In the genomic region with DNA sequence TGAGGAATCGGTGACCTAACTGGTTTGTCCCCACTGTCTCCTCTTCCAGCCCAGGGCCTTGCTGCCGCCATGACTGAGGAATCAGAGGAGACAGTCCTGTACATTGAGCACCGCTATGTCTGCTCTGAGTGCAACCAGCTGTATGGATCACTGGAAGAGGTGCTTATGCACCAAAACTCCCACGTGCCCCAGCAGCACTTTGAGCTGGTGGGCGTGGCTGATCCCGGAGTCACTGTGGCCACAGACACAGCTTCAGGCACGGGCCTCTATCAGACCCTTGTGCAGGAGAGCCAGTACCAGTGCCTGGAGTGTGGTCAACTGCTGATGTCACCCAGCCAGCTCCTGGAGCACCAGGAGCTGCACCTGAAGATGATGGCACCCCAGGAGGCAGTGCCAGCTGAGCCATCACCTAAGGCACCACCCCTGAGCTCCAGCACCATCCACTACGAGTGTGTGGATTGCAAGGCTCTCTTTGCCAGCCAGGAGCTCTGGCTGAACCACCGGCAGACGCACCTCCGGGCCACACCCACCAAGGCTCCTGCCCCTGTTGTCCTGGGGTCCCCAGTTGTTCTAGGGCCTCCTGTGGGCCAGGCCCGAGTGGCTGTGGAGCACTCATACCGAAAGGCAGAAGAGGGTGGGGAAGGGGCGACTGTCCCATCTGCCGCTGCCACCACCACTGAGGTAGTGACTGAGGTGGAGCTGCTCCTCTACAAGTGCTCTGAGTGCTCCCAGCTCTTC, we compare ENCODE assay signal across 14 cellular contexts. TPM values are rescaled to one million over a fixed set of nuclear protein-coding genes. Genes with fewer than 3 reads are reported as not detected.
DNase-seq lines count a peak whose midpoint lies in the region; ATAC-seq and TF ChIP-seq lines count a peak whose summit lies in the region.
"Had no signal": no experiment of that assay in that cellular context is flagged by ENCODE, and none has a peak within 500 bp of the region (broad histone marks: within the 10 kb centered on the region; RNA-seq: fewer than 3 reads in every experiment).

No MANE protein-coding gene starts in this region.

- POLR2A ChIA-PET in T-cell (lab: Charles Lee), result no interaction called here

- ATAC-seq in activated T-cell treated with anti-CD3 and anti-CD28 coated beads, Interleukin-2, amount 50 U/mL, for 4 hours, result no peak
- ATAC-seq in T-cell (replicated peaks in 1 of 4) (no peak), HG02840 (IDR thresholded peaks at IDR 0.05; ENCODE audit: low FRiP score, unreplicated experiment) (no peak)
- no peak for ATAC-seq in stimulated activated effector memory CD8-positive, alpha-beta T cell treated with anti-CD3 and anti-CD28 coated beads, Interleukin-12 subunit alpha, Interleukin-12 subunit beta, amount 100 ng/mL, for 72 hours

- peak overlapping the region in 1 of 2 donors; percentile 65 for H3K27ac Mint-ChIP-seq in T-cell
- H3K27ac Mint-ChIP-seq in endothelial cell (ENCODE audit: unreplicated experiment), result no peak overlapping the region
- peak overlapping the region; percentile 100 for H3K27ac Mint-ChIP-seq in stimulated activated effector memory CD8-positive, alpha-beta T cell treated with anti-CD3 and anti-CD28 coated beads, Interleukin-12 subunit alpha, Interleukin-12 subunit beta, amount 100 ng/mL, for 72 hours

- no peak for DNase-seq in activated T-cell treated with anti-CD3 and anti-CD28 coated beads, Interleukin-2, amount 50 U/mL, for 4 hours
- no peak for DNase-seq in activated T-cell treated with anti-CD3 and anti-CD28 coated beads, Interleukin-2, amount 50 U/mL, for 1 hour
- DNase-seq in T-cell (no peak), endothelial cell (ENCODE audit: low spot score) (no peak), putamen (ENCODE audit: low spot score) (no peak), NCI-H1436 (lab: John Stamatoyannopoulos, UW) (no peak)
- no peak for DNase-seq in stimulated activated effector memory CD8-positive, alpha-beta T cell treated with anti-CD3 and anti-CD28 coated beads, Interleukin-12 subunit alpha, Interleukin-12 subunit beta, amount 100 ng/mL, for 72 hours (ENCODE audit: low spot score in 2 of 2)
- DNase-seq: ACHN; activated CD4-positive, CD25-positive, alpha-beta regulatory T cell treated with anti-CD3 and anti-CD28 coated beads, Interleukin-2, amount 50 U/mL, for 72 hours; dorsolateral prefrontal cortex; NCI-H2029; Peyer's patch; testis had no signal

- CTCF ChIA-PET in T-cell (lab: Charles Lee), result no interaction called here

- H3K36me3 Mint-ChIP-seq in activated T-cell treated with anti-CD3 and anti-CD28 coated beads, Interleukin-2, amount 50 U/mL, for 4 hours (ENCODE audit: insufficient read depth), result peaks cover 16% of the 10 kb centered on the region
- H3K36me3 Mint-ChIP-seq in T-cell, result peaks cover 24% of the 10 kb centered on the region
- peaks cover 36% of the 10 kb centered on the region for H3K36me3 Mint-ChIP-seq in endothelial cell (ENCODE audit: low read depth, unreplicated experiment)
- peaks cover 75% of the 10 kb centered on the region for H3K36me3 Mint-ChIP-seq in stimulated activated effector memory CD8-positive, alpha-beta T cell treated with anti-CD3 and anti-CD28 coated beads, Interleukin-12 subunit alpha, Interleukin-12 subunit beta, amount 100 ng/mL, for 72 hours

- peak overlapping the region; percentile 39 for H3K4me3 Mint-ChIP-seq in activated T-cell treated with anti-CD3 and anti-CD28 coated beads, Interleukin-2, amount 50 U/mL, for 4 hours
- H3K4me3 Mint-ChIP-seq in T-cell, result peak overlapping the region; percentile 88 to 94 (median 94)
- H3K4me3 Mint-ChIP-seq in endothelial cell (ENCODE audit: unreplicated experiment), result peak overlapping the region; percentile 98
- peak overlapping the region; percentile 100 for H3K4me3 Mint-ChIP-seq in stimulated activated effector memory CD8-positive, alpha-beta T cell treated with anti-CD3 and anti-CD28 coated beads, Interleukin-12 subunit alpha, Interleukin-12 subunit beta, amount 100 ng/mL, for 72 hours

- no peak for TF ChIP-seq CTCF in endothelial cell (IDR thresholded peaks at IDR 0.05; ENCODE audit: unreplicated experiment)

- no peaks in the 10 kb centered on the region for H3K27me3 Mint-ChIP-seq in activated T-cell treated with anti-CD3 and anti-CD28 coated beads, Interleukin-2, amount 50 U/mL, for 4 hours (ENCODE audit: low read depth)
- H3K27me3 Mint-ChIP-seq in T-cell (no peaks in the 10 kb centered on the region), endothelial cell (ENCODE audit: unreplicated experiment) (peaks cover 30% of the 10 kb centered on the region)

- no peaks in the 10 kb centered on the region for H3K9me3 Mint-ChIP-seq in activated T-cell treated with anti-CD3 and anti-CD28 coated beads, Interleukin-2, amount 50 U/mL, for 4 hours
- H3K9me3 Mint-ChIP-seq in T-cell, result no peaks in the 10 kb centered on the region
- H3K9me3 Mint-ChIP-seq in endothelial cell (ENCODE audit: unreplicated experiment), result no peaks in the 10 kb centered on the region
- no peaks in the 10 kb centered on the region for H3K9me3 Mint-ChIP-seq in stimulated activated effector memory CD8-positive, alpha-beta T cell treated with anti-CD3 and anti-CD28 coated beads, Interleukin-12 subunit alpha, Interleukin-12 subunit beta, amount 100 ng/mL, for 72 hours

- peaks cover 43% of the 10 kb centered on the region for H3K4me1 Mint-ChIP-seq in activated T-cell treated with anti-CD3 and anti-CD28 coated beads, Interleukin-2, amount 50 U/mL, for 4 hours (ENCODE audit: low read depth)
- H3K4me1 Mint-ChIP-seq in T-cell (peaks cover 38 to 50% (median 48%) of the 10 kb centered on the region in 3 donors), endothelial cell (ENCODE audit: unreplicated experiment) (peaks cover 28% of the 10 kb centered on the region)
- peaks cover 54% of the 10 kb centered on the region for H3K4me1 Mint-ChIP-seq in stimulated activated effector memory CD8-positive, alpha-beta T cell treated with anti-CD3 and anti-CD28 coated beads, Interleukin-12 subunit alpha, Interleukin-12 subunit beta, amount 100 ng/mL, for 72 hours

RNA-seq across cellular contexts. Expression of a gene that starts 2.7 kb away (rescaled TPM):
- total RNA-seq in activated T-cell treated with anti-CD3 and anti-CD28 coated beads, Interleukin-2, amount 50 U/mL, for 4 hours, result 10 to 100 TPM; 19.9 to 20.7 (median 20.6) TPM
- total RNA-seq in T-cell (10 to 100 TPM; 18.4 to 27.4 (median 26.6) TPM), endothelial cell (ENCODE audit: unreplicated experiment) (19.7 TPM)

RNA-seq across cellular contexts. Expression of a gene that starts 8.7 kb away (rescaled TPM):
- 1 to 10 TPM in 1 of 3 donors, under 1 TPM in 2; 0.49 to 1.1 (median 0.61) TPM for total RNA-seq in activated T-cell treated with anti-CD3 and anti-CD28 coated beads, Interleukin-2, amount 50 U/mL, for 4 hours
- 1 to 10 TPM in 3 of 5 donors, under 1 TPM in 2; 0.26 to 1.5 (median 1.3) TPM for total RNA-seq in T-cell
- total RNA-seq in endothelial cell (ENCODE audit: unreplicated experiment), result 18.4 TPM

RNA-seq across cellular contexts. Expression of a gene that starts 53.5 kb away (rescaled TPM):
- 100 to 1,000 TPM in 1 of 3 donors, 10 to 100 TPM in 2; 83.9 to 123 (median 85.7) TPM for total RNA-seq in activated T-cell treated with anti-CD3 and anti-CD28 coated beads, Interleukin-2, amount 50 U/mL, for 4 hours
- 10 to 100 TPM; 27.9 to 71.7 (median 59.5) TPM for total RNA-seq in T-cell
- total RNA-seq in endothelial cell (ENCODE audit: unreplicated experiment), result 5.7 TPM

Comparison
In these comparisons a context has a peak if more than half of its experiments do, and no peak if none do; other contexts are left out.
1. H3K4me3 Mint-ChIP-seq: peak in every context shown above with its lines; median percentile 100 in stimulated activated effector memory CD8-positive, alpha-beta T cell treated with anti-CD3 and anti-CD28 coated beads, Interleukin-12 subunit alpha, Interleukin-12 subunit beta, amount 100 ng/mL, for 72 hours; 98 in endothelial cell; 94 in T-cell; 39 in activated T-cell treated with anti-CD3 and anti-CD28 coated beads, Interleukin-2, amount 50 U/mL, for 4 hours.